ENCODE assay signal across 11 cellular contexts in the genomic region with DNA sequence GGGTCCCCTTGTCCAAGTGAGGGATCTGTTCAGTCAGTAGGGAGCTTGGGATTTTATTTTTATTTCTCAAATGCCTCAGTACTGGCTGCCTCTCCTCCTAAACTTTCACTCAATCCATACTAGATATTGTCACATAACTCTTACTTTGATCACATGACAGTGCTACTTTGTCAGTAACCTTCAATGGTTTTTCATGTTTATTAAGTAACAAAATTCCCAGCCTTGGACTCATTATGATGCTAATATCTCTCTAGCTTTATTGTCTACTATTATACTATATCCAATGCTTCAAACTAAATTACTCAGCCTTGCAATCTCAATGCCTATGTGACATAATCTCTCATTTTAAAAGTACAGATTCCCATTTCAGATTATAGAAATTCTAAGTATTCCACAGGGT.
"Had no signal": no experiment of that assay in that cellular context is flagged by ENCODE, and none has a peak within 500 bp of the region (broad histone marks: within the 10 kb centered on the region; RNA-seq: fewer than 3 reads in every experiment).

No MANE protein-coding gene starts in this region.

- ATAC-seq: GM23338, HCT116 had no signal

- H3K4me3 Mint-ChIP-seq: GM23338, H9, HFFc6 had no signal

- DNase-seq: GM23248, GOT3, H7, H9, HCEC 1CT, HFFc6 had no signal

- H3K9me3 Mint-ChIP-seq: GM23338, H9, HFFc6 had no signal

- H3K4me3 ChIP-seq: GM23248, GM23338, HAP-1 had no signal

- H2AFZ ChIP-seq: GM23248, GM23338 had no signal

- H3K4me2 ChIP-seq: GM23338 had no signal

- FAIRE-seq: H1, H54 had no signal

- H3K9me3 ChIP-seq: HAP-1 had no signal

- H3K27ac Mint-ChIP-seq: HFFc6 had no signal

- H3K27ac ChIP-seq: GM23248 had no signal

- H3K36me3 ChIP-seq: HAP-1 had no signal

- H3K9ac ChIP-seq: GM23248 had no signal
